ENCODE assay signal across 37 cellular contexts in genomic region chr15:36479200-36479896, GRCh38.
DNase-seq lines count a peak whose midpoint lies in the region; ATAC-seq, FAIRE-seq and TF ChIP-seq lines count a peak whose summit lies in the region.
"Had no signal": no experiment of that assay in that cellular context is flagged by ENCODE, and none has a peak within 500 bp of the region (broad histone marks: within the 10 kb centered on the region; RNA-seq: fewer than 3 reads in every experiment).

No MANE protein-coding gene starts in this region.

- TF ChIP-seq RAD21 in A549 (conservative IDR thresholded peaks at IDR 0.05 in 1 of 2, IDR thresholded peaks at IDR 0.05 in 1 of 2), result no peak

- H3K4me1 ChIP-seq in A549 (0 out of 3 replicates have a peak, but pooled peaks cover 4% of the 10 kb centered on the region), astrocyte (ENCODE audit: insufficient read depth, low read length) (no peaks in the 10 kb centered on the region), spleen (no peaks in the 10 kb centered on the region)
- H3K4me1 ChIP-seq: breast epithelium, testis had no signal

- H3K27ac Mint-ChIP-seq in astrocyte (ENCODE audit: unreplicated experiment) (no peak overlapping the region), mesothelial cell of epicardium (no peak overlapping the region)
- H3K27ac Mint-ChIP-seq: activated CD4-positive, alpha-beta T cell treated with anti-CD3 and anti-CD28 coated beads for 36 hours; activated CD8-positive, alpha-beta T cell treated with anti-CD3 and anti-CD28 coated beads for 36 hours; activated T-helper 17 cell treated with anti-CD3 and anti-CD28 coated beads, Interleukin-2, amount 50 U/mL, for 72 hours; CD4-positive, alpha-beta memory T cell; stimulated activated naive CD8-positive, alpha-beta T cell treated with anti-CD3 and anti-CD28 coated beads, Interleukin-15, Interleukin-2, amounts not matched to agents 100 ng/mL and 50 ng/mL, for 24 hours; T-helper 2 cell treated with Interferon-gamma antibody and Interleukin-4, amounts not matched to agents 5 μg/mL and 100 μg/mL, for 36 hours had no signal

- POLR2A ChIA-PET in A549 (lab: Yijun Ruan, JAX), result no interaction called here

- WGBS in A549 (ENCODE audit: missing lambda C conversion rate), result 55% methylated on average over 9 of the region's 9 CpGs
- 69 to 76% (median 73%) methylated on average over 9 of the region's 9 CpGs for WGBS in spleen, 5 donors

- H3K9ac ChIP-seq in astrocyte (ENCODE audit: low read length), result no peak overlapping the region

- H2AFZ ChIP-seq in astrocyte (ENCODE audit: low read depth, low read length), result no peak overlapping the region

- FAIRE-seq in A549 (lab: Jason Lieb, UNC) (no peak), astrocyte (lab: Jason Lieb, UNC) (peak; percentile 56)
- FAIRE-seq: colon, D721Med, GM18507, H54 had no signal

- TF ChIP-seq CTCF in A549 (IDR thresholded peaks at IDR 0.05), result no peak
- no peak for TF ChIP-seq CTCF in astrocyte (IDR thresholded peaks at IDR 0.05; ENCODE audit: insufficient read depth, low read depth, low read length)
- no peak for TF ChIP-seq CTCF in fibroblast of villous mesenchyme (IDR thresholded peaks at IDR 0.05; ENCODE audit: insufficient read depth, low read depth, low read length)
- no peak for TF ChIP-seq CTCF in spleen (IDR thresholded peaks at IDR 0.05 in 8 of 11, conservative IDR thresholded peaks at IDR 0.05 in 3 of 11)
- TF ChIP-seq CTCF in mesothelial cell of epicardium (IDR thresholded peaks at IDR 0.05; ENCODE audit: unreplicated experiment), result no peak

- no peak for TF ChIP-seq EP300 in A549 (IDR thresholded peaks at IDR 0.05)

- H4K20me1 ChIP-seq in astrocyte (ENCODE audit: insufficient read depth, low read length), result no peaks in the 10 kb centered on the region

- intact Hi-C loops in spleen (cut with DNase I; ENCODE audit: low total_unique reads), result no loop called here

- H3K79me2 ChIP-seq in astrocyte (ENCODE audit: insufficient read depth, low read length), result no peaks in the 10 kb centered on the region

- peak in 1 of 2 experiments; percentile 40; a peak in 1 of 6 replicates for ATAC-seq in A549
- ATAC-seq: activated CD4-positive, alpha-beta T cell treated with anti-CD3 and anti-CD28 coated beads for 36 hours; activated CD8-positive, alpha-beta T cell treated with anti-CD3 and anti-CD28 coated beads for 36 hours; activated T-helper 17 cell treated with anti-CD3 and anti-CD28 coated beads, Interleukin-2, amount 50 U/mL, for 72 hours; foreskin keratinocyte; left colon; PC-3 had no signal

- H3K27me3 ChIP-seq in H7 (ENCODE audit: control insufficient read depth, insufficient read depth, low read length) (no peaks in the 10 kb centered on the region), astrocyte (ENCODE audit: insufficient read depth, low read length) (no peaks in the 10 kb centered on the region), spleen (replicated peaks in 1 of 7) (no peaks in the 10 kb centered on the region)
- H3K27me3 ChIP-seq: breast epithelium, foreskin keratinocyte, ovary, testis had no signal

- H3K4me3 ChIP-seq in A549, result no peak overlapping the region
- no peak overlapping the region for H3K4me3 ChIP-seq in H7 (ENCODE audit: insufficient read depth, low read depth, low read length)
- no peak overlapping the region for H3K4me3 ChIP-seq in astrocyte (ENCODE audit: insufficient read depth, low read depth, low read length)
- H3K4me3 ChIP-seq in fibroblast of villous mesenchyme (ENCODE audit: low read depth, low read length), result no peak overlapping the region
- H3K4me3 ChIP-seq in spleen, result no peak overlapping the region
- H3K4me3 ChIP-seq: breast epithelium, ovary, skin epidermis, testis had no signal

- CTCF ChIA-PET in A549 (lab: Yijun Ruan, JAX), result interaction anchor here (0.6 kb wide), 1 partner anchor 338 kb away, joined by 5 read pairs; no protein-coding TSS in a partner anchor

- H3K9me3 Mint-ChIP-seq in astrocyte (ENCODE audit: unreplicated experiment) (peaks cover 5% of the 10 kb centered on the region), mesothelial cell of epicardium (peaks cover 5% of the 10 kb centered on the region)
- H3K9me3 Mint-ChIP-seq: activated CD8-positive, alpha-beta T cell treated with anti-CD3 and anti-CD28 coated beads for 36 hours; activated T-helper 17 cell treated with anti-CD3 and anti-CD28 coated beads, Interleukin-2, amount 50 U/mL, for 72 hours; CD4-positive, alpha-beta memory T cell; stimulated activated naive CD8-positive, alpha-beta T cell treated with anti-CD3 and anti-CD28 coated beads, Interleukin-15, Interleukin-2, amounts not matched to agents 100 ng/mL and 50 ng/mL, for 24 hours; T-helper 2 cell treated with Interferon-gamma antibody and Interleukin-4, amounts not matched to agents 5 μg/mL and 100 μg/mL, for 36 hours had no signal

- H3K36me3 Mint-ChIP-seq in astrocyte (ENCODE audit: low read depth, unreplicated experiment), result no peaks in the 10 kb centered on the region
- no peaks in the 10 kb centered on the region for H3K36me3 Mint-ChIP-seq in mesothelial cell of epicardium
- H3K36me3 Mint-ChIP-seq: CD4-positive, alpha-beta memory T cell had no signal

- no peaks in the 10 kb centered on the region for H3K4me1 Mint-ChIP-seq in astrocyte (ENCODE audit: low read depth, unreplicated experiment)
- H3K4me1 Mint-ChIP-seq in mesothelial cell of epicardium, result peaks cover 4% of the 10 kb centered on the region
- H3K4me1 Mint-ChIP-seq: activated CD4-positive, alpha-beta T cell treated with anti-CD3 and anti-CD28 coated beads for 36 hours; activated T-helper 17 cell treated with anti-CD3 and anti-CD28 coated beads, Interleukin-2, amount 50 U/mL, for 72 hours; CD4-positive, alpha-beta memory T cell had no signal

- H3K36me3 ChIP-seq in H7 (replicated peaks; ENCODE audit: control insufficient read depth, insufficient read depth, low read length) (no peaks in the 10 kb centered on the region), astrocyte (ENCODE audit: insufficient read depth, low read length) (no peaks in the 10 kb centered on the region), spleen (no peaks in the 10 kb centered on the region)
- H3K36me3 ChIP-seq: breast epithelium, ovary had no signal

- H3K4me3 Mint-ChIP-seq in astrocyte (ENCODE audit: unreplicated experiment) (no peak overlapping the region), mesothelial cell of epicardium (no peak overlapping the region)
- H3K4me3 Mint-ChIP-seq: activated CD4-positive, alpha-beta T cell treated with anti-CD3 and anti-CD28 coated beads for 36 hours; activated CD8-positive, alpha-beta T cell treated with anti-CD3 and anti-CD28 coated beads for 36 hours; activated T-helper 17 cell treated with anti-CD3 and anti-CD28 coated beads, Interleukin-2, amount 50 U/mL, for 72 hours; CD4-positive, alpha-beta memory T cell; stimulated activated naive CD8-positive, alpha-beta T cell treated with anti-CD3 and anti-CD28 coated beads, Interleukin-15, Interleukin-2, amounts not matched to agents 100 ng/mL and 50 ng/mL, for 24 hours; T-helper 2 cell treated with Interferon-gamma antibody and Interleukin-4, amounts not matched to agents 5 μg/mL and 100 μg/mL, for 36 hours had no signal

- H3K9me3 ChIP-seq in A549, result no peaks in the 10 kb centered on the region
- no peaks in the 10 kb centered on the region for H3K9me3 ChIP-seq in astrocyte (ENCODE audit: insufficient read depth, low read depth, low read length)
- H3K9me3 ChIP-seq in spleen, result no peaks in the 10 kb centered on the region
- H3K9me3 ChIP-seq: breast epithelium, ovary, testis had no signal

- H3K27ac ChIP-seq in A549, result no peak overlapping the region
- H3K27ac ChIP-seq in astrocyte (ENCODE audit: low read depth, low read length), result no peak overlapping the region
- H3K27ac ChIP-seq in spleen, result no peak overlapping the region
- H3K27ac ChIP-seq: breast epithelium, foreskin keratinocyte, ovary, skin epidermis, testis had no signal

- TF ChIP-seq POLR2A in A549 (IDR thresholded peaks at IDR 0.05; ENCODE audit: low read length) (no peak), spleen (IDR thresholded peaks at IDR 0.05) (no peak)

- H3K27me3 Mint-ChIP-seq in astrocyte (ENCODE audit: low read depth, unreplicated experiment) (no peaks in the 10 kb centered on the region), mesothelial cell of epicardium (ENCODE audit: low read depth) (no peaks in the 10 kb centered on the region)
- H3K27me3 Mint-ChIP-seq: activated CD4-positive, alpha-beta T cell treated with anti-CD3 and anti-CD28 coated beads for 36 hours; activated T-helper 17 cell treated with anti-CD3 and anti-CD28 coated beads, Interleukin-2, amount 50 U/mL, for 72 hours had no signal

- peak overlapping the region; percentile 25; the same call in 2 of the 3 replicates for H3K4me2 ChIP-seq in A549
- H3K4me2 ChIP-seq in astrocyte (ENCODE audit: low read length), result no peak overlapping the region

- peak in 1 of 2 experiments; percentile 18 for DNase-seq in A549 (ENCODE audit: low read depth in 1 of 2, low spot score in 1 of 2)
- peak; percentile 22 for DNase-seq in H7
- DNase-seq in astrocyte (ENCODE audit: low read depth), result peak; percentile 17
- peak; percentile 76 for DNase-seq in fibroblast of villous mesenchyme (ENCODE audit: low read depth)
- DNase-seq in spleen, result no peak
- no peak for DNase-seq in RKO (ENCODE audit: low spot score)
- no peak for DNase-seq in putamen (ENCODE audit: low spot score)
- DNase-seq in mesothelial cell of epicardium (ENCODE audit: low spot score in 2 of 2, unreplicated experiment in 2 of 2), result no peak
- DNase-seq: 8988T; activated CD4-positive, alpha-beta T cell treated with anti-CD3 and anti-CD28 coated beads for 36 hours; activated CD8-positive, alpha-beta T cell treated with anti-CD3 and anti-CD28 coated beads for 36 hours; activated naive CD4-positive, alpha-beta T cell treated with anti-CD3 and anti-CD28 coated beads, Interleukin-2, amount 50 U/mL, for 16 hours; amygdala; CD4-positive, alpha-beta memory T cell; DND-41; effector CD4-positive, alpha-beta T cell; foreskin keratinocyte; head of caudate nucleus; left colon; NCI-H1436 treated with DMSO at 0.1 percent for 48 hours; NCI-H2081 treated with DMSO at 0.1 percent for 48 hours; NCI-H226; NCI-H69; ovary; PC-3; retina; Right ventricle myocardium superior; testis had no signal

TF ChIP-seq in A549, 52 proteins besides CTCF, POLR2A, EP300 and RAD21:
- TF ChIP-seq RARB (CRISPR knock-in tag; IDR thresholded peaks at IDR 0.05), result no peak
- peak; percentile 36 for TF ChIP-seq MAFK (IDR thresholded peaks at IDR 0.05; ENCODE audit: partially characterized antibody)
- TF ChIP-seq CEBPB (IDR thresholded peaks at IDR 0.05), result peak in 1 of 2 experiments; percentile 70; a peak in 2 of 4 replicates
TF ChIP-seq in A549: peak in this region for 2.

Comparison
In these comparisons a context has a peak if more than half of its experiments do, and no peak if none do; other contexts are left out.
1. DNase-seq: peak in H7 (single experiment), astrocyte (single experiment) and fibroblast of villous mesenchyme (single experiment); none in spleen (single experiment), RKO (single experiment), putamen (single experiment) and mesothelial cell of epicardium (0 of 2).